In the genomic region with DNA sequence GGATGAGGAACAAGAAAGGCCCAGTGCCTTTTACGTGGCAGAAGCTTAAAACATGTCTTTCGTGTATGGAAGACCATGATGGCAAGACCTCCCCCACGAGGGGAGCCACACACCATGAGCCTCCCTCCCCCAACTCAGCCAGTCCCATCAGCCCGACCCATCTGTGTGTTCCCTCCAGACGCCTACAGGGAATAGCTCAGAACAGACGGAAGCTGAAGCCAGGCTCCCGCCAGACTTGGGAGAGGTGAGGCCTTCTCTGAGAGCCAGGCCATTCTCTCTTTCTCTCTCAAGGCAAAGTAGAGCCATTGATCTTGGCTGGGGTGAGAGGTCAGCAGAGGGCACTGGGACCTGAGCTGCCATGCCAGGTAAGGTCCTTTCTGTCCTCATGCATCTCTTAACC, we compare ENCODE assay signal across 20 cellular contexts. TPM values are rescaled to one million over a fixed set of nuclear protein-coding genes. Genes with fewer than 3 reads are reported as not detected.
DNase-seq lines count a peak whose midpoint lies in the region; ATAC-seq and TF ChIP-seq lines count a peak whose summit lies in the region.
"Had no signal": no experiment of that assay in that cellular context is flagged by ENCODE, and none has a peak within 500 bp of the region (broad histone marks: within the 10 kb centered on the region; RNA-seq: fewer than 3 reads in every experiment).

No MANE protein-coding gene starts in this region.

- no peak overlapping the region for H3K27ac ChIP-seq in Karpas-422 (ENCODE audit: low read length)
- peak overlapping the region; percentile 51 for H3K27ac ChIP-seq in OCI-LY7 (ENCODE audit: low read depth, low read length, poor library complexity, severe bottlenecking)
- H3K27ac ChIP-seq: PC-9, SJCRH30 had no signal

- H3K36me3 Mint-ChIP-seq in glutamatergic neuron (ENCODE audit: unreplicated experiment), result no peaks in the 10 kb centered on the region
- peaks cover 16% of the 10 kb centered on the region for H3K36me3 Mint-ChIP-seq in stimulated activated memory B cell treated with anti-CD40 and anti-IgM and Interleukin-4, amounts not matched to agents 10 μg/mL and 1 μg/mL and 100 μg/mL, for 72 hours

- no peaks in the 10 kb centered on the region for H4K20me1 ChIP-seq in Karpas-422 (ENCODE audit: insufficient read depth, low read depth, low read length)
- H4K20me1 ChIP-seq in OCI-LY7 (ENCODE audit: insufficient read depth, low read length), result no peaks in the 10 kb centered on the region

- H3K4me3 Mint-ChIP-seq in glutamatergic neuron (ENCODE audit: unreplicated experiment), result peak overlapping the region; percentile 53
- no peak overlapping the region for H3K4me3 Mint-ChIP-seq in stimulated activated memory B cell treated with anti-CD40 and anti-IgM and Interleukin-4, amounts not matched to agents 10 μg/mL and 1 μg/mL and 100 μg/mL, for 72 hours

- DNase-seq in Karpas-422, result no peak
- no peak for DNase-seq in OCI-LY7 (ENCODE audit: low spot score)
- DNase-seq in glutamatergic neuron, result peak; percentile 64
- no peak for DNase-seq in dermis blood vessel endothelial cell
- no peak for DNase-seq in NCI-H187 treated with DMSO at 0.1 percent for 48 hours (lab: John Stamatoyannopoulos, UW)
- DNase-seq: AML-193; CD4-positive, CD25-positive, alpha-beta regulatory T cell; COR-L47; DMS153; GDM1; GOT3; NCI-H1105; NCI-H187; NCI-H345; NCI-H524 treated with DMSO at 0.1 percent for 48 hours; PC-9; SJCRH30 had no signal

- no peak overlapping the region for H2AFZ ChIP-seq in Karpas-422 (ENCODE audit: low read length)
- no peak overlapping the region for H2AFZ ChIP-seq in OCI-LY7 (ENCODE audit: low read length)
- H2AFZ ChIP-seq: PC-9 had no signal

- no peaks in the 10 kb centered on the region for H3K27me3 ChIP-seq in Karpas-422 (ENCODE audit: low read length)
- H3K27me3 ChIP-seq: SJCRH30 had no signal

- POLR2A ChIA-PET in OCI-LY7 (lab: Charles Lee), result interaction anchor here (0.6 to 1.6 kb wide), 2 partner anchors 9 to 26 kb away, joined by 3 to 6 read pairs; partner anchors contain the start of genes RBM23 and REM2

- peaks cover 6% of the 10 kb centered on the region for H3K27me3 Mint-ChIP-seq in glutamatergic neuron (ENCODE audit: unreplicated experiment)
- no peaks in the 10 kb centered on the region for H3K27me3 Mint-ChIP-seq in stimulated activated memory B cell treated with anti-CD40 and anti-IgM and Interleukin-4, amounts not matched to agents 10 μg/mL and 1 μg/mL and 100 μg/mL, for 72 hours
- H3K27me3 Mint-ChIP-seq: CD4-positive, CD25-positive, alpha-beta regulatory T cell had no signal

- H3K27ac Mint-ChIP-seq in glutamatergic neuron (ENCODE audit: unreplicated experiment), result peak overlapping the region; percentile 99
- peak overlapping the region; percentile 63 for H3K27ac Mint-ChIP-seq in stimulated activated memory B cell treated with anti-CD40 and anti-IgM and Interleukin-4, amounts not matched to agents 10 μg/mL and 1 μg/mL and 100 μg/mL, for 72 hours

- no peak overlapping the region for H3K9ac ChIP-seq in Karpas-422 (ENCODE audit: low read length)

- H3K36me3 ChIP-seq in Karpas-422 (ENCODE audit: insufficient read depth, low read length) (no peaks in the 10 kb centered on the region), OCI-LY7 (ENCODE audit: insufficient read depth, low read length) (peaks cover 1% of the 10 kb centered on the region; the same call in 1 of the 2 replicates)
- H3K36me3 ChIP-seq: SJCRH30 had no signal

- ATAC-seq in stimulated activated memory B cell treated with anti-CD40 and anti-IgM and Interleukin-4, amounts not matched to agents 10 μg/mL and 1 μg/mL and 100 μg/mL, for 72 hours, result no peak
- ATAC-seq in GM18502 (IDR thresholded peaks at IDR 0.05; ENCODE audit: poor library complexity, unreplicated experiment), result no peak
- ATAC-seq: HCT116 had no signal

- H3K4me1 ChIP-seq in Karpas-422 (ENCODE audit: low read length) (peaks cover 52% of the 10 kb centered on the region), OCI-LY7 (ENCODE audit: insufficient read depth, low read length, poor library complexity, severe bottlenecking) (peaks cover 53% of the 10 kb centered on the region)
- H3K4me1 ChIP-seq: SJCRH30 had no signal

- H3K79me2 ChIP-seq in Karpas-422 (ENCODE audit: low read length) (no peaks in the 10 kb centered on the region), OCI-LY7 (ENCODE audit: insufficient read depth, low read depth, low read length) (no peaks in the 10 kb centered on the region)

- no TSS peak for BruUV-seq in OCI-LY7 (replicated peaks; lab: Mats Ljungman, UMichigan)

- H3K4me1 Mint-ChIP-seq in glutamatergic neuron (ENCODE audit: low read depth, unreplicated experiment), result peaks cover 37% of the 10 kb centered on the region
- H3K4me1 Mint-ChIP-seq in stimulated activated memory B cell treated with anti-CD40 and anti-IgM and Interleukin-4, amounts not matched to agents 10 μg/mL and 1 μg/mL and 100 μg/mL, for 72 hours, result peaks cover 23% of the 10 kb centered on the region

- H3K9me3 Mint-ChIP-seq in glutamatergic neuron (ENCODE audit: unreplicated experiment), result peaks cover 18% of the 10 kb centered on the region
- no peaks in the 10 kb centered on the region for H3K9me3 Mint-ChIP-seq in stimulated activated memory B cell treated with anti-CD40 and anti-IgM and Interleukin-4, amounts not matched to agents 10 μg/mL and 1 μg/mL and 100 μg/mL, for 72 hours
- H3K9me3 Mint-ChIP-seq: CD4-positive, CD25-positive, alpha-beta regulatory T cell had no signal

- H3K9me2 ChIP-seq in Karpas-422 (replicated peaks; ENCODE audit: insufficient read depth, low read length) (no peaks in the 10 kb centered on the region), OCI-LY7 (ENCODE audit: insufficient read depth, low read length) (no peaks in the 10 kb centered on the region)

- CTCF ChIA-PET in OCI-LY7 (lab: Charles Lee; ENCODE audit: unreplicated experiment), result interaction anchor here (0.6 kb wide), 1 partner anchor 26 kb away, joined by 3 read pairs; no protein-coding TSS in a partner anchor

- TF ChIP-seq CTCF in OCI-LY7 (conservative IDR thresholded peaks at IDR 0.05; ENCODE audit: low read length), result no peak
- no peak for TF ChIP-seq CTCF in glutamatergic neuron (IDR thresholded peaks at IDR 0.05; ENCODE audit: partially characterized antibody, unreplicated experiment)

- H3K4me2 ChIP-seq in Karpas-422 (ENCODE audit: low read depth, low read length, poor library complexity, severe bottlenecking), result peak overlapping the region; percentile 50
- peak overlapping the region; percentile 49 for H3K4me2 ChIP-seq in OCI-LY7 (ENCODE audit: low read length)
- H3K4me2 ChIP-seq: PC-9 had no signal

- H3K4me3 ChIP-seq in Karpas-422 (ENCODE audit: low read length) (no peak overlapping the region), OCI-LY7 (ENCODE audit: low read depth, low read length, poor library complexity, severe bottlenecking) (no peak overlapping the region)
- H3K4me3 ChIP-seq: PC-9, SJCRH30 had no signal

- no peaks in the 10 kb centered on the region for H3K9me3 ChIP-seq in Karpas-422 (ENCODE audit: low read length)
- no peaks in the 10 kb centered on the region for H3K9me3 ChIP-seq in OCI-LY7 (ENCODE audit: low read length)
- H3K9me3 ChIP-seq: SJCRH30 had no signal

- intact Hi-C loops in OCI-LY7 (cut with micrococcal nuclease; ENCODE audit: unreplicated experiment), result no loop called here

RNA-seq across cellular contexts. Expression of gene REM2, which starts 9.5 kb away (rescaled TPM):
- total RNA-seq in Karpas-422 (2014; rRNA removed; shearing (Covaris generic); ENCODE audit: low replicate concordance), result 0.51 TPM in 1 of 2 replicates, not detected in the other
- total RNA-seq in OCI-LY7 (2014; rRNA removed; shearing (Covaris generic)), result 1.1 and 5.7 TPM in 2 replicates
- total RNA-seq in OCI-LY7 (2022), result 1.5 and 2.1 TPM in 2 replicates
- total RNA-seq in glutamatergic neuron (ENCODE audit: unreplicated experiment), result 73.2 TPM
- total RNA-seq in dermis blood vessel endothelial cell, result 0.09 TPM in 1 of 2 replicates, not detected in the other
- total RNA-seq: SJCRH30 had no signal

RNA-seq across cellular contexts. Expression of gene LRP10, which starts 20.9 kb away (rescaled TPM):
- 34.3 and 43.1 TPM in 2 replicates for total RNA-seq in Karpas-422 (2014; rRNA removed; shearing (Covaris generic); ENCODE audit: low replicate concordance)
- total RNA-seq in OCI-LY7 (2014; rRNA removed; shearing (Covaris generic)), result 19.0 and 25.5 TPM in 2 replicates
- 53.3 and 55.1 TPM in 2 replicates for total RNA-seq in OCI-LY7 (2022)
- 15.1 TPM for total RNA-seq in glutamatergic neuron (ENCODE audit: unreplicated experiment)
- 59.4 and 126 TPM in 2 replicates for total RNA-seq in dermis blood vessel endothelial cell

RNA-seq across cellular contexts. Expression of gene RBM23, which starts 26.5 kb away (rescaled TPM):
- total RNA-seq in Karpas-422 (2014; rRNA removed; shearing (Covaris generic); ENCODE audit: low replicate concordance), result 67.7 and 79.1 TPM in 2 replicates
- total RNA-seq in OCI-LY7 (2014; rRNA removed; shearing (Covaris generic)), result 81.0 and 106 TPM in 2 replicates
- total RNA-seq in OCI-LY7 (2022) (90.1 and 91.0 TPM in 2 replicates), glutamatergic neuron (ENCODE audit: unreplicated experiment) (70.9 TPM), dermis blood vessel endothelial cell (56.3 and 116 TPM in 2 replicates)

RNA-seq across cellular contexts. Expression of gene PRMT5, which starts 36.7 kb away (rescaled TPM):
- total RNA-seq in Karpas-422 (2014; rRNA removed; shearing (Covaris generic); ENCODE audit: low replicate concordance), result 116 and 152 TPM in 2 replicates
- 82.2 and 93.1 TPM in 2 replicates for total RNA-seq in OCI-LY7 (2014; rRNA removed; shearing (Covaris generic))
- 124 and 135 TPM in 2 replicates for total RNA-seq in OCI-LY7 (2022)
- 54.6 TPM for total RNA-seq in glutamatergic neuron (ENCODE audit: unreplicated experiment)
- total RNA-seq in dermis blood vessel endothelial cell, result 40.0 and 48.1 TPM in 2 replicates

RNA-seq across cellular contexts. Expression of gene MMP14, which starts 56.1 kb away (rescaled TPM):
- total RNA-seq in Karpas-422 (2014; rRNA removed; shearing (Covaris generic); ENCODE audit: low replicate concordance), result 0.72 and 1.9 TPM in 2 replicates
- 2.8 TPM in 2 replicates for total RNA-seq in OCI-LY7 (2014; rRNA removed; shearing (Covaris generic))
- total RNA-seq in OCI-LY7 (2022) (9.0 and 11.9 TPM in 2 replicates), glutamatergic neuron (ENCODE audit: unreplicated experiment) (162 TPM), dermis blood vessel endothelial cell (73.3 and 138 TPM in 2 replicates)

Comparison
In these comparisons a context has a peak if more than half of its experiments do, and no peak if none do; other contexts are left out.
1. RNA of gene REM2, which starts 9.5 kb away (total RNA-seq): 73.2 TPM in glutamatergic neuron (single experiment); 1.1 to 5.7 TPM in OCI-LY7, 0.51 TPM in Karpas-422 and 0.09 TPM in dermis blood vessel endothelial cell; every median in the first group is over 10 times any median in the second.